Comparison of ENCODE assay signal across 24 cellular contexts in genomic region chr22:36249160-36249559, GRCh38. TPM values are rescaled to one million over a fixed set of nuclear protein-coding genes. Genes with fewer than 3 reads are reported as not detected.
"Had no signal": no experiment of that assay in that cellular context is flagged by ENCODE, and none has a peak within 500 bp of the region (broad histone marks: within the 10 kb centered on the region; RNA-seq: fewer than 3 reads in every experiment).

No MANE protein-coding gene starts in this region.

- H3K27me3 ChIP-seq: adrenal gland, esophagus squamous epithelium, pancreas, right atrium auricular region, tibial nerve had no signal

- H3K4me3 ChIP-seq: adrenal gland, esophagus squamous epithelium, left ventricle myocardium inferior, lung, pancreas, psoas muscle, right atrium auricular region, tibial nerve had no signal

- H3K4me1 ChIP-seq: pancreas had no signal

- FAIRE-seq: astrocyte, pancreas had no signal

- H3K36me3 ChIP-seq: adrenal gland, esophagus squamous epithelium, left ventricle myocardium inferior, pancreas, right atrium auricular region, tibial nerve had no signal

- H3K9me3 ChIP-seq: adrenal gland, esophagus squamous epithelium, left ventricle myocardium inferior, pancreas, psoas muscle, right atrium auricular region, tibial nerve had no signal

- H3K27ac ChIP-seq: adrenal gland, left ventricle myocardium inferior, psoas muscle, right atrium auricular region, tibial nerve, VCaP had no signal

- DNase-seq: activated CD4-positive, alpha-beta T cell treated with anti-CD3 and anti-CD28 coated beads for 4 hours; activated CD4-positive, alpha-beta T cell treated with anti-CD3 and anti-CD28 coated beads, Interleukin-2, amount 50 U/mL, for 4 hours; activated naive CD4-positive, alpha-beta T cell treated with Interleukin-2 at 50 U/mL for 16 hours; activated naive CD8-positive, alpha-beta T cell treated with anti-CD3 and anti-CD28 coated beads for 36 hours; activated T-cell treated with anti-CD3 and anti-CD28 coated beads for 4 hours; activated T-cell treated with anti-CD3 and anti-CD28 coated beads, Interleukin-2, amount 50 U/mL, for 72 hours; adrenal gland; caudate nucleus; cortex of kidney; esophagus squamous epithelium; foreskin melanocyte; islet precursor cell; left ventricle myocardium inferior; naive thymus-derived CD4-positive, alpha-beta T cell; pancreas; psoas muscle; stimulated activated naive CD4-positive, alpha-beta T cell treated with Interleukin-2 at 50 U/mL for 16 hours had no signal

- ATAC-seq: activated T-cell treated with anti-CD3 and anti-CD28 coated beads, Interleukin-2, amount 50 U/mL, for 72 hours; naive thymus-derived CD4-positive, alpha-beta T cell; pancreas; psoas muscle had no signal

RNA-seq across cellular contexts. Expression of gene APOL1, which starts 3.8 kb away (rescaled TPM):
- polyA plus RNA-seq: neural cell had no signal

RNA-seq across cellular contexts. Expression of gene APOL2, which starts 9.8 kb away (rescaled TPM):
- polyA plus RNA-seq: neural cell had no signal

RNA-seq across cellular contexts. Expression of gene APOL4, which starts 47.6 kb away (rescaled TPM):
- total RNA-seq: astrocyte, chondrocyte had no signal
- polyA plus RNA-seq: naive thymus-derived CD4-positive, alpha-beta T cell; neural cell had no signal
